Comparison of ENCODE assay signal across 15 cellular contexts in genomic region chr21:43307677-43308070, GRCh38.
DNase-seq lines count a peak whose midpoint lies in the region; ATAC-seq and TF ChIP-seq lines count a peak whose summit lies in the region.
"Had no signal": no experiment of that assay in that cellular context is flagged by ENCODE, and none has a peak within 500 bp of the region (broad histone marks: within the 10 kb centered on the region; RNA-seq: fewer than 3 reads in every experiment).

No MANE protein-coding gene starts in this region.

- H3K27ac Mint-ChIP-seq in endodermal cell = peak overlapping the region; percentile 19

- H3K4me1 ChIP-seq in NT2/D1 (ENCODE audit: insufficient read depth, insufficient read length) = peaks cover 28% of the 10 kb centered on the region
- no peaks in the 10 kb centered on the region for H3K4me1 ChIP-seq in endodermal cell (ENCODE audit: control insufficient read depth, insufficient read depth, low read length)
- H3K4me1 ChIP-seq in gastrocnemius medialis = no peaks in the 10 kb centered on the region

- H3K27me3 ChIP-seq in NT2/D1 (ENCODE audit: insufficient read depth, insufficient read length) = no peaks in the 10 kb centered on the region
- H3K27me3 ChIP-seq in endodermal cell (ENCODE audit: control insufficient read depth, insufficient read depth, low read length, poor library complexity, severe bottlenecking) = no peaks in the 10 kb centered on the region
- no peaks in the 10 kb centered on the region for H3K27me3 ChIP-seq in gastrocnemius medialis
- H3K27me3 ChIP-seq: BE2C, thyroid gland had no signal

- H3K9ac ChIP-seq in NT2/D1 (ENCODE audit: insufficient read length, low read depth) (peak overlapping the region; percentile 24), endodermal cell (ENCODE audit: extremely low read depth, low read length, poor library complexity, severe bottlenecking) (no peak overlapping the region)
- H3K9ac ChIP-seq: SK-N-SH had no signal

- TF ChIP-seq CTCF in GM12865 (IDR thresholded peaks at IDR 0.05; ENCODE audit: insufficient read depth, low read depth, low read length, missing control alignments) (no peak), endodermal cell (conservative IDR thresholded peaks at IDR 0.05) (no peak), gastrocnemius medialis (IDR thresholded peaks at IDR 0.05 in 4 of 5, conservative IDR thresholded peaks at IDR 0.05 in 1 of 5) (no peak)

- H3K36me3 Mint-ChIP-seq in endodermal cell (ENCODE audit: low read depth) = no peaks in the 10 kb centered on the region

- no peak for ATAC-seq in gastrocnemius medialis
- ATAC-seq in GM18870 (IDR thresholded peaks at IDR 0.05; ENCODE audit: unreplicated experiment) = no peak
- no peak for ATAC-seq in GM19463 (IDR thresholded peaks at IDR 0.05; ENCODE audit: unreplicated experiment)
- ATAC-seq: activated T-cell treated with anti-CD3 and anti-CD28 coated beads, Interleukin-2, amount 50 U/mL, for 4 hours; effector memory CD8-positive, alpha-beta T cell had no signal

- TF ChIP-seq POLR2A in gastrocnemius medialis (IDR thresholded peaks at IDR 0.05) = no peak

- no peak overlapping the region for H3K4me3 ChIP-seq in GM12865 (ENCODE audit: low read depth, low read length)
- no peak overlapping the region for H3K4me3 ChIP-seq in NT2/D1 (ENCODE audit: insufficient read length, low read depth)
- H3K4me3 ChIP-seq in endodermal cell (ENCODE audit: low read length) = no peak overlapping the region
- H3K4me3 ChIP-seq in gastrocnemius medialis = no peak overlapping the region
- H3K4me3 ChIP-seq: thyroid gland had no signal

- H3K9me3 ChIP-seq in NT2/D1 (ENCODE audit: insufficient read depth, low read length) (no peaks in the 10 kb centered on the region), endodermal cell (ENCODE audit: control insufficient read depth, low read length) (no peaks in the 10 kb centered on the region), gastrocnemius medialis (no peaks in the 10 kb centered on the region)
- H3K9me3 ChIP-seq: BE2C, SK-N-SH, thyroid gland had no signal

- H3K4me3 Mint-ChIP-seq in endodermal cell = no peak overlapping the region
- H3K4me3 Mint-ChIP-seq: activated T-cell treated with anti-CD3 and anti-CD28 coated beads, Interleukin-2, amount 50 U/mL, for 4 hours; effector memory CD8-positive, alpha-beta T cell had no signal

- H3K27ac ChIP-seq in endodermal cell (ENCODE audit: low read depth, low read length) = no peak overlapping the region
- H3K27ac ChIP-seq in gastrocnemius medialis = peak overlapping the region; percentile 77 to 81 (median 78)
- H3K27ac ChIP-seq: thyroid gland had no signal

- H3K36me3 ChIP-seq in NT2/D1 (ENCODE audit: insufficient read depth, insufficient read length, low read length) (no peaks in the 10 kb centered on the region), endodermal cell (ENCODE audit: control insufficient read depth, insufficient read depth, low read length) (no peaks in the 10 kb centered on the region), gastrocnemius medialis (no peaks in the 10 kb centered on the region)
- H3K36me3 ChIP-seq: BE2C, thyroid gland had no signal

- intact Hi-C loops in gastrocnemius medialis (cut with DNase I; ENCODE audit: low total_unique reads) = no loop called here

- H3K4me1 Mint-ChIP-seq in endodermal cell = peaks cover 8% of the 10 kb centered on the region

- no peaks in the 10 kb centered on the region for H3K27me3 Mint-ChIP-seq in endodermal cell (ENCODE audit: insufficient read depth)

- no peaks in the 10 kb centered on the region for H3K9me3 Mint-ChIP-seq in endodermal cell
- H3K9me3 Mint-ChIP-seq: activated T-cell treated with anti-CD3 and anti-CD28 coated beads, Interleukin-2, amount 50 U/mL, for 4 hours; effector memory CD8-positive, alpha-beta T cell had no signal

- DNase-seq in GM12865 (ENCODE audit: low read depth) (peak; percentile 19), NT2/D1 (ENCODE audit: low read depth, low spot score) (no peak), endodermal cell (no peak), gastrocnemius medialis (no peak), glomerular visceral epithelial cell (ENCODE audit: extremely low spot score) (no peak), ACHN (no peak)
- DNase-seq: activated T-cell treated with anti-CD3 and anti-CD28 coated beads, Interleukin-2, amount 50 U/mL, for 4 hours; caudate nucleus; effector memory CD8-positive, alpha-beta T cell; NCI-H2029; thyroid gland had no signal

- in situ Hi-C loops in gastrocnemius medialis (cut with MboI; ENCODE audit: low sequenced_read_pairs in 4 of 4) = no loop called here
- in situ Hi-C loops in ACHN (cut with HindIII; ENCODE audit: low pct_ligation_motif_present, low pct_unique_long_range_greater_than_20kb, low sequenced_read_pairs) = no loop called here

- 76 to 87% methylated on average over 4 to 7 of the region's 7 CpGs for WGBS in endodermal cell (ENCODE audit: insufficient coverage in 1 of 2, insufficient read length in 1 of 2), 2 experiments
